10 cellular contexts compared by ENCODE assay signal in genomic region chr18:66495844-66496243, GRCh38.
DNase-seq lines count a peak whose midpoint lies in the region; ATAC-seq and TF ChIP-seq lines count a peak whose summit lies in the region.
"Had no signal": no experiment of that assay in that cellular context is flagged by ENCODE, and none has a peak within 500 bp of the region (broad histone marks: within the 10 kb centered on the region; RNA-seq: fewer than 3 reads in every experiment).

No MANE protein-coding gene starts in this region.

- in situ Hi-C loops in G401 (cut with HindIII; ENCODE audit: low sequenced_read_pairs), result no loop called here

- H3K27me3 ChIP-seq in thyroid gland (no peaks in the 10 kb centered on the region), osteoblast (ENCODE audit: insufficient read depth, low read length) (no peaks in the 10 kb centered on the region)
- H3K27me3 ChIP-seq: gastrocnemius medialis, upper lobe of left lung had no signal

- peak; percentile 78 for DNase-seq in G401 (ENCODE audit: low spot score)
- DNase-seq in NCI-H2081 treated with DMSO at 0.1 percent for 48 hours (lab: John Stamatoyannopoulos, UW), result peak; percentile 6
- DNase-seq in WTC11 (ENCODE audit: low spot score), result peak; percentile 83
- peak; percentile 50 for DNase-seq in iPS-NIHi11 (ENCODE audit: low spot score)
- DNase-seq in thyroid gland, result peak; percentile 80
- DNase-seq in stimulated activated naive CD4-positive, alpha-beta T cell treated with Interleukin-2 at 50 U/mL for 16 hours (lab: John Stamatoyannopoulos, UW), result no peak
- DNase-seq in osteoblast (ENCODE audit: insufficient read length, low spot score, missing footprints), result no peak

- intact Hi-C loops in thyroid gland (cut with DNase I), result no loop called here

- WGBS in thyroid gland, 2 donors, result 33 to 35% methylated on average over 3 of the region's 3 CpGs

- H3K4me3 ChIP-seq in thyroid gland (replicated peaks in 1 of 3), result no peak overlapping the region
- no peak overlapping the region for H3K4me3 ChIP-seq in osteoblast (ENCODE audit: insufficient read depth, low read length)
- H3K4me3 ChIP-seq: gastrocnemius medialis, upper lobe of left lung had no signal

- TF ChIP-seq POLR2A in thyroid gland (IDR thresholded peaks at IDR 0.05), result no peak

- H3K9me3 Mint-ChIP-seq in WTC11, result no peaks in the 10 kb centered on the region; the same call in 1 of the 2 replicates

- H3K27ac ChIP-seq in thyroid gland (no peak overlapping the region), osteoblast (ENCODE audit: low read depth, low read length) (no peak overlapping the region)
- H3K27ac ChIP-seq: gastrocnemius medialis, upper lobe of left lung had no signal

- H2AFZ ChIP-seq in osteoblast (ENCODE audit: low read length), result no peak overlapping the region

- H3K4me3 Mint-ChIP-seq in WTC11, result no peak overlapping the region

- H3K9me3 ChIP-seq in thyroid gland (no peaks in the 10 kb centered on the region), osteoblast (ENCODE audit: low read depth, low read length) (peaks cover 3% of the 10 kb centered on the region)
- H3K9me3 ChIP-seq: gastrocnemius medialis, upper lobe of left lung had no signal

- no peak overlapping the region for H3K4me2 ChIP-seq in osteoblast (ENCODE audit: insufficient read depth, low read length)

- H3K36me3 ChIP-seq in thyroid gland (no peaks in the 10 kb centered on the region), osteoblast (ENCODE audit: insufficient read depth, low read length) (no peaks in the 10 kb centered on the region)
- H3K36me3 ChIP-seq: gastrocnemius medialis, upper lobe of left lung had no signal

- no peak overlapping the region for H3K27ac Mint-ChIP-seq in WTC11

- POLR2A ChIA-PET in WTC11 (lab: Charles Lee), result no interaction called here

- no peaks in the 10 kb centered on the region for H3K36me3 Mint-ChIP-seq in WTC11

- no peaks in the 10 kb centered on the region for H3K4me1 ChIP-seq in thyroid gland
- no peaks in the 10 kb centered on the region for H3K4me1 ChIP-seq in osteoblast (ENCODE audit: insufficient read depth, low read length)
- H3K4me1 ChIP-seq: gastrocnemius medialis, upper lobe of left lung had no signal

- no peaks in the 10 kb centered on the region for H3K4me1 Mint-ChIP-seq in WTC11

- peak; percentile 89 for ATAC-seq in HG02610 (IDR thresholded peaks at IDR 0.05; ENCODE audit: unreplicated experiment)
- peak; percentile 90 for ATAC-seq in WTC11

- TF ChIP-seq CTCF in WTC11 (IDR thresholded peaks at IDR 0.05) (peak; percentile 40; the same call in 1 of the 2 replicates), thyroid gland (IDR thresholded peaks at IDR 0.05) (peak in 5 of 6 experiments; percentile 18 to 79 (median 63)), osteoblast (IDR thresholded peaks at IDR 0.05; ENCODE audit: extremely low read depth, low read depth, low read length) (no peak)

- CTCF ChIA-PET in WTC11 (lab: Charles Lee), result interaction anchor here (0.6 to 1.5 kb wide), 11 partner anchors 9 to 770 kb away, joined by 3 to 10 read pairs (median 5); no protein-coding TSS in a partner anchor

- H4K20me1 ChIP-seq in osteoblast (ENCODE audit: insufficient read depth, low read length), result no peaks in the 10 kb centered on the region

- no peaks in the 10 kb centered on the region for H3K79me2 ChIP-seq in osteoblast (ENCODE audit: insufficient read depth, low read length)

- no peaks in the 10 kb centered on the region for H3K27me3 Mint-ChIP-seq in WTC11 (ENCODE audit: low read depth)

TF ChIP-seq in WTC11, 78 proteins besides CTCF, POLR2A, EP300 and RAD21:
- TF ChIP-seq ZNF423 (CRISPR knock-in tag; IDR thresholded peaks at IDR 0.05) (no peak), HMGA2 (CRISPR knock-in tag; IDR thresholded peaks at IDR 0.05) (peak; percentile 72; the same call in 1 of the 2 replicates), MAX (CRISPR knock-in tag; IDR thresholded peaks at IDR 0.05) (no peak)

Comparison
In these comparisons a context has a peak if more than half of its experiments do, and no peak if none do; other contexts are left out.
1. DNase-seq: peak in G401 (single experiment), NCI-H2081 treated with DMSO at 0.1 percent for 48 hours (single experiment), WTC11 (single experiment), iPS-NIHi11 (single experiment) and thyroid gland (2 of 2); none in stimulated activated naive CD4-positive, alpha-beta T cell treated with Interleukin-2 at 50 U/mL for 16 hours (single experiment) and osteoblast (single experiment).